In the genomic region with DNA sequence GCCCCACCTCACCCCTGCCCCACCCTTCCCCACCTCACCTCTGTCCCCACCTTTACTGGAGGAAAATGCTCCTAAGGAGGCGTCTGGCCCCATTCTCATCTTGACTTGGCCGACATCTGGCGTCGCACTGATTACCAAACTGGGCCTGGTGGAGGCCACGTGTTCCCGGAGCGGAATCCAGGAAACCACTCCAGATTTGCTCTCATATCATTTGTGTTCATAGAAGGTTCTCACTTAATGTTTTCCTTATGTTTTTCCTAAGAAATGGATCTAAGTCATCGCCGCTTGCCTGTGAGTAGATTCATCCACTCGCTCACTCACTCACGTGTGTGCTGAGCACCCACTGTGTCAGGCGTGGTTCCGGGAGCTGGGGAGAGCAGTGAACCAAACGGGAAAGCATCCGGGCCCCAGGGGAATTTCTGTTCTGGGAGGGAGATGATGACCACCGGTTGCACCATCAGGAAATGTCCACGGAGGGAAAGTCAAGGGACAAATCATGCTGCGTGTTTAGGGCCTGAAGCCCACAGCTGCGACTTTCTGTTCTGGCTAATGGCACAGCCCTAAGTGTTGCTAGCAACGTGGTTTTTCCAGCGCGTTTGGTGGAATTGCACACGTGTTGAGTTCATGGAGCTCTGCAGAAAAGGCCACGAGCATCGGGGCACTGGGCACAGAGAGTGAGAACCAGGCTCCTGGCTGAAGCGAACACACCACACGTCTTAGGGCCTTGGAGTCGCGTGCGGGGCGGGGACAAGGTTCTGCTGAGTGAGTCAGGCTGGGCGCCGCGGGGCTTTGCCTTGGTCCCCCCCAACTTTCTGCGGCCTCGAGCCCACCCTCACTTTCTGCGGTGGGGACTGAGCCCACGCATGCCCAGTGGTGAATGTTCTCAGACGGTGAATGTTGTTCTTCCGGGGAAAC, we compare ENCODE assay signal across 28 cellular contexts. TPM values are rescaled to one million over a fixed set of nuclear protein-coding genes. Genes with fewer than 3 reads are reported as not detected.
A peak's percentile ranks its signal among the peaks of the same experiment; 100 is the strongest.
DNase-seq lines count a peak whose midpoint lies in the region; ATAC-seq and TF ChIP-seq lines count a peak whose summit lies in the region.
"Had no signal": no experiment of that assay in that cellular context is flagged by ENCODE, and none has a peak within 500 bp of the region (broad histone marks: within the 10 kb centered on the region; RNA-seq: fewer than 3 reads in every experiment).

No MANE protein-coding gene starts in this region.

- no peak overlapping the region for H2BK20ac ChIP-seq in H9 (ENCODE audit: low read depth, low read length, poor library complexity, severe bottlenecking)

- H3K27ac ChIP-seq in RWPE2 (ENCODE audit: poor library complexity, severe bottlenecking): no peak overlapping the region
- peak overlapping the region; percentile 47 to 55 for H3K27ac ChIP-seq in right atrium auricular region
- H3K27ac ChIP-seq in psoas muscle: no peak overlapping the region
- H3K27ac ChIP-seq in H9 (ENCODE audit: insufficient read length, low read depth, low read length): no peak overlapping the region
- H3K27ac ChIP-seq: SJCRH30 had no signal

- no peak overlapping the region for H3K18ac ChIP-seq in H9 (ENCODE audit: insufficient read length, low read depth, low read length)

- H4K20me1 ChIP-seq in H9 (ENCODE audit: control insufficient read depth, insufficient read depth, insufficient read length): no peaks in the 10 kb centered on the region

- ATAC-seq in RWPE2 (ENCODE audit: low read depth) (no peak), psoas muscle (peak in 2 of 4 donors; percentile 40 to 53), GM21723 (IDR thresholded peaks at IDR 0.05; ENCODE audit: unreplicated experiment) (no peak)
- ATAC-seq: activated naive CD4-positive, alpha-beta T cell treated with anti-CD3 and anti-CD28 coated beads, Interleukin-2, amount 50 U/mL, for 72 hours; GM12878; naive thymus-derived CD4-positive, alpha-beta T cell; PC-3 had no signal

- H2BK120ac ChIP-seq in H9 (ENCODE audit: low read depth, low read length, poor library complexity, severe bottlenecking): no peak overlapping the region

- H3K4me1 Mint-ChIP-seq in H9: peaks cover 2 to 6% of the 10 kb centered on the region in 2 experiments; a peak in 2 of 4 replicates
- H3K4me1 Mint-ChIP-seq: CD4-positive, alpha-beta memory T cell had no signal

- H3T11ph ChIP-seq in H9 (ENCODE audit: low read length): no peak overlapping the region

- H2AFZ ChIP-seq in H9 (ENCODE audit: low read length): no peak overlapping the region

- H3K36me3 Mint-ChIP-seq in H9 (ENCODE audit: insufficient read depth in 1 of 3, low read depth in 3 of 3): no peaks in the 10 kb centered on the region; a peak in 1 of 7 replicates
- H3K36me3 Mint-ChIP-seq: activated naive CD4-positive, alpha-beta T cell treated with anti-CD3 and anti-CD28 coated beads, Interleukin-2, amount 50 U/mL, for 72 hours; CD4-positive, alpha-beta memory T cell; naive thymus-derived CD4-positive, alpha-beta T cell had no signal

- no peak overlapping the region for H3K23ac ChIP-seq in H9 (ENCODE audit: insufficient read length, low read depth, low read length)

- no peak overlapping the region; a peak in 1 of 7 replicates for H3K27ac Mint-ChIP-seq in H9
- H3K27ac Mint-ChIP-seq: activated naive CD4-positive, alpha-beta T cell treated with anti-CD3 and anti-CD28 coated beads, Interleukin-2, amount 50 U/mL, for 72 hours; activated T-helper 1 cell treated with anti-CD3 and anti-CD28 coated beads, Interleukin-12 subunit alpha, Interleukin-12 subunit beta, Interleukin-2, Interleukin-4 antibody, amounts not matched to agents 30 ng/mL and 10 ng/mL and 1 ng/mL, durations not matched to agents 14 hours and 24 hours and 36 hours; CD4-positive, alpha-beta memory T cell; naive thymus-derived CD4-positive, alpha-beta T cell had no signal

- no peak overlapping the region for H3K4me3 Mint-ChIP-seq in H9
- H3K4me3 Mint-ChIP-seq: activated T-helper 1 cell treated with anti-CD3 and anti-CD28 coated beads, Interleukin-12 subunit alpha, Interleukin-12 subunit beta, Interleukin-2, Interleukin-4 antibody, amounts not matched to agents 30 ng/mL and 10 ng/mL and 1 ng/mL, durations not matched to agents 14 hours and 24 hours and 36 hours; CD4-positive, alpha-beta memory T cell had no signal

- H3K4ac ChIP-seq in H9 (ENCODE audit: low read depth, low read length): no peak overlapping the region

- H4K5ac ChIP-seq in H9 (ENCODE audit: insufficient read length, low read depth, low read length): no peak overlapping the region

- H2AK5ac ChIP-seq in H9 (ENCODE audit: insufficient read length, low read length): no peak overlapping the region

- 75 to 80% (median 79%) methylated on average over 40 of the region's 40 CpGs for WGBS in psoas muscle, 3 donors
- WGBS in H9 (ENCODE audit: extremely low coverage, insufficient read length, low lambda C conversion rate): no CpG with 5 or more reads among the region's 40 CpGs

- no peaks in the 10 kb centered on the region for H3K79me2 ChIP-seq in H9 (ENCODE audit: insufficient read depth, low read length)

- H3K36me3 ChIP-seq in RWPE2 (ENCODE audit: low read depth) (no peaks in the 10 kb centered on the region), right atrium auricular region (peaks cover 91% of the 10 kb centered on the region), psoas muscle (ENCODE audit: insufficient read depth in 1 of 2, low read depth in 1 of 2) (no peaks in the 10 kb centered on the region)
- H3K36me3 ChIP-seq: SJCRH30 had no signal

- no peak overlapping the region for H2BK5ac ChIP-seq in H9 (ENCODE audit: insufficient read length, low read length)

- H3K56ac ChIP-seq in H9 (ENCODE audit: insufficient read length, low read depth, low read length): no peak overlapping the region

- no peak overlapping the region for H2BK12ac ChIP-seq in H9 (ENCODE audit: insufficient read length, low read depth, low read length)

- H3K4me2 ChIP-seq in H9 (ENCODE audit: insufficient read depth, insufficient read length, low read length): no peak overlapping the region
- H3K4me2 ChIP-seq: smooth muscle cell had no signal

- H3K79me1 ChIP-seq in H9 (ENCODE audit: insufficient read depth, low read depth, low read length, poor library complexity, severe bottlenecking): no peaks in the 10 kb centered on the region

- TF ChIP-seq CTCF in AG10803 (conservative IDR thresholded peaks at IDR 0.05; ENCODE audit: low read length) (no peak), RWPE2 (IDR thresholded peaks at IDR 0.05; ENCODE audit: poor library complexity, severe bottlenecking) (no peak), right atrium auricular region (IDR thresholded peaks at IDR 0.05) (no peak), psoas muscle (IDR thresholded peaks at IDR 0.05) (no peak), H9 (conservative IDR thresholded peaks at IDR 0.05) (no peak)

- H2BK15ac ChIP-seq in H9 (ENCODE audit: low read depth, low read length): no peak overlapping the region

- intact Hi-C loops in psoas muscle (cut with DNase I): no loop called here

- H3K27me3 Mint-ChIP-seq in H9 (ENCODE audit: low read depth): peaks cover 19% of the 10 kb centered on the region

- H3K4me3 ChIP-seq in AG10803 (ENCODE audit: low read length): no peak overlapping the region
- no peak overlapping the region for H3K4me3 ChIP-seq in RWPE2 (ENCODE audit: severe bottlenecking)
- H3K4me3 ChIP-seq in right atrium auricular region: no peak overlapping the region
- no peak overlapping the region for H3K4me3 ChIP-seq in psoas muscle
- H3K4me3 ChIP-seq: coronary artery, GM12878, SJCRH30, smooth muscle cell had no signal

- H3K23me2 ChIP-seq in H9 (ENCODE audit: insufficient read length, low read depth, low read length, poor library complexity, severe bottlenecking): no peaks in the 10 kb centered on the region

- no peak overlapping the region for H4K8ac ChIP-seq in H9 (replicated peaks; ENCODE audit: insufficient read length, low read depth, low read length)

- H3K14ac ChIP-seq in H9 (ENCODE audit: insufficient read depth, low read length): no peak overlapping the region

- H3K27me3 ChIP-seq in RWPE2 (ENCODE audit: insufficient read depth, poor library complexity, severe bottlenecking): no peaks in the 10 kb centered on the region
- H3K27me3 ChIP-seq in right atrium auricular region: no peaks in the 10 kb centered on the region
- no peaks in the 10 kb centered on the region for H3K27me3 ChIP-seq in psoas muscle (ENCODE audit: insufficient read depth in 3 of 3, low read length in 2 of 3)
- H3K27me3 ChIP-seq in H9 (ENCODE audit: insufficient read depth, low read length): no peaks in the 10 kb centered on the region; the same call in 1 of the 2 replicates

- H3K9me3 Mint-ChIP-seq in H9: peaks cover 0 to 2% of the 10 kb centered on the region in 2 experiments; a peak in 1 of 5 replicates
- H3K9me3 Mint-ChIP-seq: activated naive CD4-positive, alpha-beta T cell treated with anti-CD3 and anti-CD28 coated beads, Interleukin-2, amount 50 U/mL, for 72 hours; activated T-helper 1 cell treated with anti-CD3 and anti-CD28 coated beads, Interleukin-12 subunit alpha, Interleukin-12 subunit beta, Interleukin-2, Interleukin-4 antibody, amounts not matched to agents 30 ng/mL and 10 ng/mL and 1 ng/mL, durations not matched to agents 14 hours and 24 hours and 36 hours had no signal

- no peak overlapping the region for H3K9ac ChIP-seq in H9 (ENCODE audit: extremely low read depth, insufficient read length, low read length)

- DNase-seq in AG10803 (ENCODE audit: low read depth): peak; percentile 67
- peak; percentile 33 for DNase-seq in RWPE2 (ENCODE audit: low spot score)
- peak; percentile 78 for DNase-seq in right atrium auricular region (ENCODE audit: low spot score)
- DNase-seq in psoas muscle: peak; percentile 73 to 77
- no peak for DNase-seq in NCI-H146 treated with DMSO at 0.1 percent for 48 hours (lab: John Stamatoyannopoulos, UW; ENCODE audit: unreplicated experiment)
- no peak for DNase-seq in H9
- no peak for DNase-seq in activated T-cell treated with anti-CD3 and anti-CD28 coated beads, Interleukin-2, amount 50 U/mL, for 1 hour
- DNase-seq: activated CD4-positive, alpha-beta T cell treated with anti-CD3 and anti-CD28 coated beads for 48 hours; CD4-positive, alpha-beta memory T cell; DMS153; H7; hippocampal formation; Kasumi-1; mammary epithelial cell; naive thymus-derived CD4-positive, alpha-beta T cell; NCI-H1048; NCI-H1930; NCI-H226; NCI-H82; PC-3; SJCRH30; substantia nigra had no signal

- H3K4me1 ChIP-seq in RWPE2 (ENCODE audit: insufficient read depth, poor library complexity, severe bottlenecking) (no peaks in the 10 kb centered on the region), right atrium auricular region (peaks cover 0 to 29% of the 10 kb centered on the region in 2 donors), psoas muscle (peaks cover 7% of the 10 kb centered on the region), H9 (ENCODE audit: insufficient read depth, low read length) (no peaks in the 10 kb centered on the region)
- H3K4me1 ChIP-seq: SJCRH30 had no signal

- H3K9me3 ChIP-seq in RWPE2 (ENCODE audit: severe bottlenecking): no peaks in the 10 kb centered on the region
- H3K9me3 ChIP-seq in right atrium auricular region: no peaks in the 10 kb centered on the region
- H3K9me3 ChIP-seq in psoas muscle: no peaks in the 10 kb centered on the region
- no peaks in the 10 kb centered on the region for H3K9me3 ChIP-seq in H9 (ENCODE audit: control insufficient read depth, low read depth, low read length)
- H3K9me3 ChIP-seq: SJCRH30 had no signal

- no peak overlapping the region for H4K91ac ChIP-seq in H9 (ENCODE audit: insufficient read length, low read depth, low read length)

RNA-seq across cellular contexts. Expression of gene ADGRD1, which starts 57.7 kb away (rescaled TPM):
- total RNA-seq in right atrium auricular region: 100 to 1,000 TPM; 120 to 168 TPM
- 10 to 100 TPM in 2 of 4 donors, 1 to 10 TPM in 2; 2.1 to 11.6 (median 9.4) TPM for total RNA-seq in psoas muscle
- polyA plus RNA-seq in psoas muscle: 1 to 10 TPM; 3.2 to 3.6 (median 3.3) TPM
- total RNA-seq in H9 (2021): 0.09 and 0.52 TPM in 2 replicates
- total RNA-seq: CD4-positive, alpha-beta memory T cell; mammary epithelial cell; smooth muscle cell had no signal
- polyA plus RNA-seq: CD4-positive, alpha-beta memory T cell; mammary epithelial cell; naive thymus-derived CD4-positive, alpha-beta T cell had no signal

Comparison
In these comparisons a context has a peak if more than half of its experiments do, and no peak if none do; other contexts are left out.
1. DNase-seq: peak in AG10803 (single experiment), RWPE2 (single experiment), right atrium auricular region (single experiment) and psoas muscle (2 of 2); none in NCI-H146 treated with DMSO at 0.1 percent for 48 hours (single experiment), H9 (single experiment) and activated T-cell treated with anti-CD3 and anti-CD28 coated beads, Interleukin-2, amount 50 U/mL, for 1 hour (single experiment).
2. H3K27ac ChIP-seq: peak in right atrium auricular region (2 of 2); none in RWPE2 (single experiment), psoas muscle (single experiment) and H9 (single experiment).
3. RNA of gene ADGRD1, which starts 57.7 kb away (total RNA-seq): 120 to 168 TPM in right atrium auricular region; 2.1 to 11.6 TPM in psoas muscle and 0.09 to 0.52 TPM in H9; every median in the first group is over 4 times any median in the second.